Comparison of ENCODE assay signal across 1 cellular context in genomic region chr6:38234141-38234540, GRCh38.
TF ChIP-seq lines count a peak whose summit lies in the region.

No MANE protein-coding gene starts in this region.

TF ChIP-seq in SK-N-SH, 30 proteins besides CTCF, POLR2A, EP300 and RAD21 (continued from another document):
- TF ChIP-seq FOXM1 (IDR thresholded peaks at IDR 0.05; ENCODE audit: low read depth), result no peak
